ENCODE assay signal across 7 cellular contexts in genomic region chr5:3185488-3185887, GRCh38.
"Had no signal": no experiment of that assay in that cellular context is flagged by ENCODE, and none has a peak within 500 bp of the region (broad histone marks: within the 10 kb centered on the region; RNA-seq: fewer than 3 reads in every experiment).

No MANE protein-coding gene starts in this region.

- H3K4me3 Mint-ChIP-seq: H9, IgD-negative memory B cell had no signal

- H3K27ac Mint-ChIP-seq: H9, IgD-negative memory B cell had no signal

- H3K4me1 Mint-ChIP-seq: IgD-negative memory B cell had no signal

- H3K9ac ChIP-seq: GM23248 had no signal

- H3K9me3 Mint-ChIP-seq: H9 had no signal

- ATAC-seq: HepG2 had no signal

- DNase-seq: GM23248, H9, HCEC 1CT, KBM-7 had no signal

- H3K27me3 Mint-ChIP-seq: IgD-negative memory B cell had no signal

- H2AFZ ChIP-seq: GM23248 had no signal

- H3K27ac ChIP-seq: GM23248, HL-60 had no signal

- H3K36me3 Mint-ChIP-seq: IgD-negative memory B cell had no signal

- H3K4me3 ChIP-seq: GM23248 had no signal
